ENCODE assay signal across 17 cellular contexts in genomic region chr3:43011638-43012037, GRCh38. TPM values are rescaled to one million over a fixed set of nuclear protein-coding genes. Genes with fewer than 3 reads are reported as not detected.
A peak's percentile ranks its signal among the peaks of the same experiment; 100 is the strongest.
DNase-seq lines count a peak whose midpoint lies in the region; ATAC-seq and TF ChIP-seq lines count a peak whose summit lies in the region.
"Had no signal": no experiment of that assay in that cellular context is flagged by ENCODE, and none has a peak within 500 bp of the region (broad histone marks: within the 10 kb centered on the region; RNA-seq: fewer than 3 reads in every experiment).

No MANE protein-coding gene starts in this region.

- H3K4me3 Mint-ChIP-seq in natural killer cell, result no peak overlapping the region
- no peak overlapping the region for H3K4me3 Mint-ChIP-seq in natural killer cell treated with Interleukin-12 subunit alpha and Interleukin-12 subunit beta and Interleukin-15 and Interleukin-18, amount 100 ng/mL, for 72 hours
- no peak overlapping the region for H3K4me3 Mint-ChIP-seq in effector memory CD8-positive, alpha-beta T cell
- no peak overlapping the region for H3K4me3 Mint-ChIP-seq in endothelial cell (ENCODE audit: unreplicated experiment)
- H3K4me3 Mint-ChIP-seq: HFFc6 had no signal

- intact Hi-C loops in natural killer cell (cut with micrococcal nuclease), result loop anchor here (5.0 kb wide), 1 partner anchor 276 kb away; the partner anchor contains the start of gene SNRK

- H3K4me3 ChIP-seq in HEK293 (ENCODE audit: low read depth, low read length) (no peak overlapping the region), thymus (ENCODE audit: low read length) (no peak overlapping the region), WERI-Rb-1 (ENCODE audit: low read depth, low read length) (no peak overlapping the region)
- H3K4me3 ChIP-seq: A549, HAP-1 had no signal

- H3K9me3 Mint-ChIP-seq in natural killer cell (no peaks in the 10 kb centered on the region), endothelial cell (ENCODE audit: unreplicated experiment) (no peaks in the 10 kb centered on the region)
- no peaks in the 10 kb centered on the region for H3K9me3 Mint-ChIP-seq in natural killer cell treated with Interleukin-12 subunit alpha and Interleukin-12 subunit beta and Interleukin-15 and Interleukin-18, amount 100 ng/mL, for 72 hours
- no peaks in the 10 kb centered on the region for H3K9me3 Mint-ChIP-seq in effector memory CD8-positive, alpha-beta T cell
- H3K9me3 Mint-ChIP-seq: HFFc6 had no signal

- no peaks in the 10 kb centered on the region for H3K4me1 Mint-ChIP-seq in natural killer cell
- no peaks in the 10 kb centered on the region for H3K4me1 Mint-ChIP-seq in natural killer cell treated with Interleukin-12 subunit alpha and Interleukin-12 subunit beta and Interleukin-15 and Interleukin-18, amount 100 ng/mL, for 72 hours (ENCODE audit: low read depth in 2 of 2)
- peaks cover 0 to 2% of the 10 kb centered on the region in 2 donors for H3K4me1 Mint-ChIP-seq in effector memory CD8-positive, alpha-beta T cell (ENCODE audit: low read depth in 2 of 2)
- no peaks in the 10 kb centered on the region for H3K4me1 Mint-ChIP-seq in endothelial cell (ENCODE audit: unreplicated experiment)

- H3K27ac Mint-ChIP-seq in natural killer cell (no peak overlapping the region), endothelial cell (ENCODE audit: unreplicated experiment) (no peak overlapping the region)
- no peak overlapping the region for H3K27ac Mint-ChIP-seq in natural killer cell treated with Interleukin-12 subunit alpha and Interleukin-12 subunit beta and Interleukin-15 and Interleukin-18, amount 100 ng/mL, for 72 hours
- H3K27ac Mint-ChIP-seq in effector memory CD8-positive, alpha-beta T cell, result no peak overlapping the region
- H3K27ac Mint-ChIP-seq: HFFc6 had no signal

- POLR2A ChIA-PET in HEK293 (lab: Yijun Ruan, JAX), result no interaction called here

- CTCF ChIA-PET in HEK293 (lab: Yijun Ruan, JAX), result no interaction called here

- H3K36me3 Mint-ChIP-seq in natural killer cell (no peaks in the 10 kb centered on the region), endothelial cell (ENCODE audit: low read depth, unreplicated experiment) (no peaks in the 10 kb centered on the region)
- H3K36me3 Mint-ChIP-seq in natural killer cell treated with Interleukin-12 subunit alpha and Interleukin-12 subunit beta and Interleukin-15 and Interleukin-18, amount 100 ng/mL, for 72 hours, result no peaks in the 10 kb centered on the region
- H3K36me3 Mint-ChIP-seq in effector memory CD8-positive, alpha-beta T cell (ENCODE audit: insufficient read depth), result no peaks in the 10 kb centered on the region

- H3K36me3 ChIP-seq in HEK293 (ENCODE audit: control insufficient read depth in 2 of 2, insufficient read depth in 1 of 2, low read length in 2 of 2) (no peaks in the 10 kb centered on the region), thymus (ENCODE audit: control insufficient read depth, insufficient read depth) (no peaks in the 10 kb centered on the region), WERI-Rb-1 (no peaks in the 10 kb centered on the region)
- H3K36me3 ChIP-seq: BE2C, HAP-1 had no signal

- H3K9me3 ChIP-seq in HEK293 (ENCODE audit: control insufficient read depth, insufficient read depth, low read depth, low read length) (no peaks in the 10 kb centered on the region), thymus (ENCODE audit: control insufficient read depth) (peaks cover 2% of the 10 kb centered on the region), WERI-Rb-1 (ENCODE audit: severe bottlenecking) (peaks cover 4% of the 10 kb centered on the region)
- H3K9me3 ChIP-seq: A549, BE2C, HAP-1 had no signal

- H3K27ac ChIP-seq in HEK293 (ENCODE audit: extremely low read depth, low read depth, low read length) (no peak overlapping the region), thymus (ENCODE audit: low read depth) (peak overlapping the region; percentile 21), WERI-Rb-1 (no peak overlapping the region)
- H3K27ac ChIP-seq: A549, C4-2B had no signal

- H3K27me3 ChIP-seq in thymus (ENCODE audit: control insufficient read depth, insufficient read depth) (no peaks in the 10 kb centered on the region), WERI-Rb-1 (ENCODE audit: insufficient read depth, low read depth, severe bottlenecking) (no peaks in the 10 kb centered on the region)
- H3K27me3 ChIP-seq: BE2C had no signal

- TF ChIP-seq CTCF in natural killer cell (IDR thresholded peaks at IDR 0.05), result no peak
- no peak for TF ChIP-seq CTCF in HEK293 (tag by site-specific recombination; IDR thresholded peaks at IDR 0.05)
- TF ChIP-seq CTCF in WERI-Rb-1 (IDR thresholded peaks at IDR 0.05; ENCODE audit: low read depth, low read length), result no peak
- no peak for TF ChIP-seq CTCF in endothelial cell (IDR thresholded peaks at IDR 0.05; ENCODE audit: unreplicated experiment)

- H3K27me3 Mint-ChIP-seq in natural killer cell (ENCODE audit: low read depth in 2 of 2) (no peaks in the 10 kb centered on the region), endothelial cell (ENCODE audit: unreplicated experiment) (no peaks in the 10 kb centered on the region)
- peaks cover 0 to 2% of the 10 kb centered on the region in 2 donors for H3K27me3 Mint-ChIP-seq in natural killer cell treated with Interleukin-12 subunit alpha and Interleukin-12 subunit beta and Interleukin-15 and Interleukin-18, amount 100 ng/mL, for 72 hours
- peaks cover 0 to 9% of the 10 kb centered on the region in 2 donors for H3K27me3 Mint-ChIP-seq in effector memory CD8-positive, alpha-beta T cell

- no peaks in the 10 kb centered on the region for H3K4me1 ChIP-seq in HEK293 (ENCODE audit: control insufficient read depth, insufficient read depth, low read length)
- no peaks in the 10 kb centered on the region for H3K4me1 ChIP-seq in thymus (ENCODE audit: control insufficient read depth, insufficient read depth, low read length)
- H3K4me1 ChIP-seq: A549, BE2C, HAP-1 had no signal

- WGBS in thymus, result 75% methylated on average over 3 of the region's 3 CpGs

- peak; percentile 31 for DNase-seq in natural killer cell
- DNase-seq in natural killer cell treated with Interleukin-12 subunit alpha and Interleukin-12 subunit beta and Interleukin-15 and Interleukin-18, amount 100 ng/mL, for 72 hours (ENCODE audit: low spot score), result no peak
- DNase-seq in effector memory CD8-positive, alpha-beta T cell, result peak; percentile 9 to 25 (median 15)
- no peak for DNase-seq in activated naive CD4-positive, alpha-beta T cell (lab: John Stamatoyannopoulos, UW)
- no peak for DNase-seq in WERI-Rb-1
- DNase-seq in endothelial cell (ENCODE audit: low spot score), result no peak
- DNase-seq: BE2C, Calu3, DMS 273 treated with DMSO at 0.1 percent for 48 hours, DMS79, EL, HFFc6 had no signal

- peak; percentile 43 to 56 (median 44) for ATAC-seq in natural killer cell
- ATAC-seq in natural killer cell treated with Interleukin-12 subunit alpha and Interleukin-12 subunit beta and Interleukin-15 and Interleukin-18, amount 100 ng/mL, for 72 hours, result no peak
- ATAC-seq in effector memory CD8-positive, alpha-beta T cell (replicated peaks), result peak; percentile 25
- ATAC-seq: A549 had no signal

TF ChIP-seq in HEK293, 187 proteins besides CTCF, POLR2A, EP300 and RAD21:
- TF ChIP-seq TCF7L2 (IDR thresholded peaks at IDR 0.05; ENCODE audit: borderline replicate concordance, low read depth, low read length) (no peak), ZNF18 (tag by site-specific recombination; IDR thresholded peaks at IDR 0.05) (peak; percentile 54; the same call in 1 of the 2 replicates)

RNA-seq across cellular contexts. Expression of gene GASK1A, which starts 32.5 kb away (rescaled TPM):
- total RNA-seq in natural killer cell (under 1 TPM in 2 of 3 donors, not detected in 1; 0.12 to 0.34 TPM), endothelial cell (ENCODE audit: unreplicated experiment) (0.72 TPM)
- total RNA-seq in natural killer cell treated with Interleukin-12 subunit alpha and Interleukin-12 subunit beta and Interleukin-15 and Interleukin-18, amount 100 ng/mL, for 72 hours, result under 1 TPM in 1 of 2 donors, not detected in 1; 0.29 TPM
- polyA plus RNA-seq in thymus, result 1.0 TPM
- total RNA-seq: HFFc6 had no signal
- polyA plus RNA-seq: A549 had no signal

Comparison
In these comparisons a context has a peak if more than half of its experiments do, and no peak if none do; other contexts are left out.
1. ATAC-seq: peak in natural killer cell (3 of 3) and effector memory CD8-positive, alpha-beta T cell (single experiment); none in natural killer cell treated with Interleukin-12 subunit alpha and Interleukin-12 subunit beta and Interleukin-15 and Interleukin-18, amount 100 ng/mL, for 72 hours (0 of 2).
2. DNase-seq: peak in natural killer cell (single experiment) and effector memory CD8-positive, alpha-beta T cell (3 of 3); none in natural killer cell treated with Interleukin-12 subunit alpha and Interleukin-12 subunit beta and Interleukin-15 and Interleukin-18, amount 100 ng/mL, for 72 hours (single experiment), activated naive CD4-positive, alpha-beta T cell (0 of 4), WERI-Rb-1 (single experiment) and endothelial cell (single experiment).